Comparison of ENCODE assay signal across 8 cellular contexts in genomic region chr14:92615451-92615850, GRCh38.
A peak's percentile ranks its signal among the peaks of the same experiment; 100 is the strongest.
DNase-seq lines count a peak whose midpoint lies in the region; ATAC-seq, FAIRE-seq and TF ChIP-seq lines count a peak whose summit lies in the region.

No MANE protein-coding gene starts in this region.

- H3K27ac ChIP-seq in left lung: no peak overlapping the region

- peak overlapping the region; percentile 36 for H3K27ac Mint-ChIP-seq in activated CD4-positive, alpha-beta T cell treated with anti-CD3 and anti-CD28 coated beads, Interleukin-2, amount 10 ng/mL, durations not matched to agents 24 days and 14 days
- H3K27ac Mint-ChIP-seq in natural killer cell: peak overlapping the region; percentile 97 to 100
- no peak overlapping the region for H3K27ac Mint-ChIP-seq in glutamatergic neuron (ENCODE audit: unreplicated experiment)

- intact Hi-C loops in activated CD4-positive, alpha-beta T cell treated with anti-CD3 and anti-CD28 coated beads, Interleukin-2, amount 10 ng/mL, durations not matched to agents 24 days and 14 days (cut with micrococcal nuclease): loop anchor here (2.0 kb wide), 2 partner anchors 37 to 61 kb away; no protein-coding TSS in a partner anchor
- intact Hi-C loops in natural killer cell (cut with micrococcal nuclease) (loop anchor here (1.0 to 2.0 kb wide), 5 partner anchors 15 to 65 kb away; no protein-coding TSS in a partner anchor), left lung (cut with DNase I) (no loop called here)

- no peaks in the 10 kb centered on the region for H3K27me3 Mint-ChIP-seq in activated CD4-positive, alpha-beta T cell treated with anti-CD3 and anti-CD28 coated beads, Interleukin-2, amount 10 ng/mL, durations not matched to agents 24 days and 14 days
- no peaks in the 10 kb centered on the region for H3K27me3 Mint-ChIP-seq in natural killer cell (ENCODE audit: low read depth in 2 of 2)
- H3K27me3 Mint-ChIP-seq in glutamatergic neuron (ENCODE audit: unreplicated experiment): peaks cover 5% of the 10 kb centered on the region

- no peak for TF ChIP-seq POLR2A in GM12891 (IDR thresholded peaks at IDR 0.05; ENCODE audit: low read depth, low read length)

- H3K4me1 ChIP-seq in left lung: peaks cover 0 to 13% of the 10 kb centered on the region in 2 donors

- peak; percentile 72 for FAIRE-seq in GM12891 (lab: Jason Lieb, UNC)

- TF ChIP-seq CTCF in natural killer cell (IDR thresholded peaks at IDR 0.05) (no peak), glutamatergic neuron (IDR thresholded peaks at IDR 0.05; ENCODE audit: partially characterized antibody, unreplicated experiment) (no peak), left lung (IDR thresholded peaks at IDR 0.05) (no peak)

- H3K36me3 Mint-ChIP-seq in activated CD4-positive, alpha-beta T cell treated with anti-CD3 and anti-CD28 coated beads, Interleukin-2, amount 10 ng/mL, durations not matched to agents 24 days and 14 days (ENCODE audit: low read depth): peaks cover 15% of the 10 kb centered on the region
- H3K36me3 Mint-ChIP-seq in natural killer cell: peaks cover 6% of the 10 kb centered on the region
- H3K36me3 Mint-ChIP-seq in glutamatergic neuron (ENCODE audit: unreplicated experiment): peaks cover 5% of the 10 kb centered on the region

- H3K36me3 ChIP-seq in left lung: peaks cover 0 to 8% of the 10 kb centered on the region in 2 donors

- H3K4me1 Mint-ChIP-seq in activated CD4-positive, alpha-beta T cell treated with anti-CD3 and anti-CD28 coated beads, Interleukin-2, amount 10 ng/mL, durations not matched to agents 24 days and 14 days: peaks cover 31% of the 10 kb centered on the region
- H3K4me1 Mint-ChIP-seq in natural killer cell (peaks cover 67 to 72% of the 10 kb centered on the region in 2 donors), glutamatergic neuron (ENCODE audit: low read depth, unreplicated experiment) (no peaks in the 10 kb centered on the region)

- no peaks in the 10 kb centered on the region for H3K27me3 ChIP-seq in left lung

- H3K4me3 ChIP-seq in left lung: no peak overlapping the region

- H3K9me3 Mint-ChIP-seq in activated CD4-positive, alpha-beta T cell treated with anti-CD3 and anti-CD28 coated beads, Interleukin-2, amount 10 ng/mL, durations not matched to agents 24 days and 14 days: peaks cover 9% of the 10 kb centered on the region
- no peaks in the 10 kb centered on the region for H3K9me3 Mint-ChIP-seq in natural killer cell
- peaks cover 4% of the 10 kb centered on the region for H3K9me3 Mint-ChIP-seq in glutamatergic neuron (ENCODE audit: unreplicated experiment)

- H3K9me3 ChIP-seq in left lung: no peaks in the 10 kb centered on the region

- DNase-seq in GM12891 (ENCODE audit: insufficient read length, low spot score) (no peak), natural killer cell (peak; percentile 75), glutamatergic neuron (no peak), DMS53 treated with DMSO at 0.1 percent for 48 hours (lab: John Stamatoyannopoulos, UW; ENCODE audit: unreplicated experiment) (no peak), left lung (no peak), OCI-M2 (lab: John Stamatoyannopoulos, UW; ENCODE audit: unreplicated experiment) (no peak)
- DNase-seq in activated CD4-positive, alpha-beta T cell treated with anti-CD3 and anti-CD28 coated beads, Interleukin-2, amount 10 ng/mL, durations not matched to agents 24 days and 14 days: peak; percentile 92

- ATAC-seq in HG02763 (IDR thresholded peaks at IDR 0.05; ENCODE audit: unreplicated experiment): peak; percentile 67
- ATAC-seq in natural killer cell: peak; percentile 85 to 97 (median 93)
- no peak for ATAC-seq in left lung

- H3K4me3 Mint-ChIP-seq in activated CD4-positive, alpha-beta T cell treated with anti-CD3 and anti-CD28 coated beads, Interleukin-2, amount 10 ng/mL, durations not matched to agents 24 days and 14 days: peak overlapping the region; percentile 27
- H3K4me3 Mint-ChIP-seq in natural killer cell: peak overlapping the region; percentile 87
- no peak overlapping the region for H3K4me3 Mint-ChIP-seq in glutamatergic neuron (ENCODE audit: unreplicated experiment)

TF ChIP-seq in GM12891, 5 proteins besides CTCF, POLR2A, EP300 and RAD21:
- TF ChIP-seq POLR2AphosphoS5 (IDR thresholded peaks at IDR 0.05; ENCODE audit: low read depth, low read length): no peak
- TF ChIP-seq SPI1 (IDR thresholded peaks at IDR 0.05; ENCODE audit: low read depth, low read length): no peak
- TF ChIP-seq POU2F2 (IDR thresholded peaks at IDR 0.05; ENCODE audit: low read depth, low read length): no peak

Comparison
In these comparisons a context has a peak if more than half of its experiments do, and no peak if none do; other contexts are left out.
1. DNase-seq: peak in activated CD4-positive, alpha-beta T cell treated with anti-CD3 and anti-CD28 coated beads, Interleukin-2, amount 10 ng/mL, durations not matched to agents 24 days and 14 days (single experiment) and natural killer cell (single experiment); none in GM12891 (single experiment), glutamatergic neuron (single experiment), DMS53 treated with DMSO at 0.1 percent for 48 hours (single experiment), left lung (0 of 2) and OCI-M2 (single experiment).
2. intact Hi-C loops: an anchor here in activated CD4-positive, alpha-beta T cell treated with anti-CD3 and anti-CD28 coated beads, Interleukin-2, amount 10 ng/mL, durations not matched to agents 24 days and 14 days (2.0 kb wide) and natural killer cell (1.0 to 2.0 kb wide); none called in left lung.